Comparison of ENCODE assay signal across 3 cellular contexts in genomic region chr13:75929074-75929473, GRCh38.
"Had no signal": no experiment of that assay in that cellular context is flagged by ENCODE, and none has a peak within 500 bp of the region (broad histone marks: within the 10 kb centered on the region; RNA-seq: fewer than 3 reads in every experiment).

No MANE protein-coding gene starts in this region.

- H3K4me3 ChIP-seq: GM12878 had no signal

- DNase-seq: GDM1, GF-D8 had no signal

- ATAC-seq: GM12878 had no signal
